9 cellular contexts compared by ENCODE assay signal in genomic region chr5:25544652-25545249, GRCh38.
A peak's percentile ranks its signal among the peaks of the same experiment; 100 is the strongest.
DNase-seq lines count a peak whose midpoint lies in the region; ATAC-seq and TF ChIP-seq lines count a peak whose summit lies in the region.
"Had no signal": no experiment of that assay in that cellular context is flagged by ENCODE, and none has a peak within 500 bp of the region (broad histone marks: within the 10 kb centered on the region; RNA-seq: fewer than 3 reads in every experiment).

No MANE protein-coding gene starts in this region.

- peak; percentile 34 for DNase-seq in G401 (ENCODE audit: low spot score)
- DNase-seq in OCI-LY7 (ENCODE audit: low spot score), result peak; percentile 20
- DNase-seq in erythroblast (lab: John Stamatoyannopoulos, UW), result peak; percentile 1 to 9
- DNase-seq in smooth muscle cell (lab: John Stamatoyannopoulos, UW; ENCODE audit: unreplicated experiment), result no peak
- DNase-seq in sciatic nerve (ENCODE audit: low spot score), result no peak
- no peak for DNase-seq in GF-D8 (lab: John Stamatoyannopoulos, UW)

- no peaks in the 10 kb centered on the region for H3K27me3 ChIP-seq in smooth muscle cell (ENCODE audit: low read depth)

- TF ChIP-seq CTCF in OCI-LY7 (conservative IDR thresholded peaks at IDR 0.05; ENCODE audit: low read length) (peak; percentile 79), smooth muscle cell (IDR thresholded peaks at IDR 0.05; ENCODE audit: borderline replicate concordance, insufficient read depth, poor library complexity, severe bottlenecking) (peak; percentile 65)

- H3F3A ChIP-seq in smooth muscle cell (ENCODE audit: low read depth), result no peaks in the 10 kb centered on the region

- in situ Hi-C loops in G401 (cut with HindIII; ENCODE audit: low sequenced_read_pairs), result no loop called here

- POLR2A ChIA-PET in OCI-LY7 (lab: Charles Lee), result no interaction called here

- H3K4me3 ChIP-seq in OCI-LY7 (ENCODE audit: low read depth, low read length, poor library complexity, severe bottlenecking) (no peak overlapping the region), smooth muscle cell (no peak overlapping the region)
- H3K4me3 ChIP-seq: thoracic aorta had no signal

- H3K36me3 ChIP-seq in OCI-LY7 (ENCODE audit: insufficient read depth, low read length) (no peaks in the 10 kb centered on the region), smooth muscle cell (ENCODE audit: low read depth) (no peaks in the 10 kb centered on the region)
- H3K36me3 ChIP-seq: thoracic aorta had no signal

- WGBS in smooth muscle cell (ENCODE audit: low lambda C conversion rate), result 28% methylated on average over 6 of the region's 6 CpGs

- H3K4me2 ChIP-seq in OCI-LY7 (ENCODE audit: low read length) (no peak overlapping the region), smooth muscle cell (peak overlapping the region; percentile 55)

- H2AFZ ChIP-seq in OCI-LY7 (ENCODE audit: low read length), result no peak overlapping the region
- H2AFZ ChIP-seq in smooth muscle cell (ENCODE audit: low read depth), result no peak overlapping the region

- H3K27ac ChIP-seq in OCI-LY7 (ENCODE audit: low read depth, low read length, poor library complexity, severe bottlenecking) (no peak overlapping the region), smooth muscle cell (ENCODE audit: low read depth) (no peak overlapping the region)
- H3K27ac ChIP-seq: thoracic aorta had no signal

- H3K4me1 ChIP-seq in OCI-LY7 (ENCODE audit: insufficient read depth, low read length, poor library complexity, severe bottlenecking) (no peaks in the 10 kb centered on the region), smooth muscle cell (ENCODE audit: low read depth) (no peaks in the 10 kb centered on the region)

- ATAC-seq in HG03066 (IDR thresholded peaks at IDR 0.05; ENCODE audit: low read depth, unreplicated experiment) (peak; percentile 60), sciatic nerve (no peak), esophagus mucosa (no peak)

- no peak overlapping the region for H3K9ac ChIP-seq in smooth muscle cell (ENCODE audit: low read depth)

- intact Hi-C loops in OCI-LY7 (cut with micrococcal nuclease; ENCODE audit: unreplicated experiment), result no loop called here
- intact Hi-C loops in sciatic nerve (cut with DNase I), result no loop called here

- CTCF ChIA-PET in OCI-LY7 (lab: Charles Lee; ENCODE audit: unreplicated experiment), result no interaction called here

- TF ChIP-seq POLR2A in erythroblast (IDR thresholded peaks at IDR 0.05; ENCODE audit: low read length), result no peak

- no peaks in the 10 kb centered on the region for H3K9me2 ChIP-seq in OCI-LY7 (ENCODE audit: insufficient read depth, low read length)

- BruUV-seq in OCI-LY7 (replicated peaks; lab: Mats Ljungman, UMichigan), result no TSS peak

- H3K9me3 ChIP-seq in OCI-LY7 (ENCODE audit: low read length) (peaks cover 3% of the 10 kb centered on the region; the same call in 1 of the 2 replicates), smooth muscle cell (replicated peaks; ENCODE audit: low read depth) (no peaks in the 10 kb centered on the region)
- H3K9me3 ChIP-seq: thoracic aorta had no signal

- H3K79me2 ChIP-seq in OCI-LY7 (ENCODE audit: insufficient read depth, low read depth, low read length), result no peaks in the 10 kb centered on the region
- H3K79me2 ChIP-seq in smooth muscle cell (ENCODE audit: low read depth), result no peaks in the 10 kb centered on the region

- no peaks in the 10 kb centered on the region for H4K20me1 ChIP-seq in OCI-LY7 (ENCODE audit: insufficient read depth, low read length)
- no peaks in the 10 kb centered on the region for H4K20me1 ChIP-seq in smooth muscle cell (ENCODE audit: low read depth)

Comparison
In these comparisons a context has a peak if more than half of its experiments do, and no peak if none do; other contexts are left out.
1. DNase-seq: peak in G401 (single experiment), OCI-LY7 (single experiment) and erythroblast (2 of 2); none in smooth muscle cell (single experiment), sciatic nerve (single experiment) and GF-D8 (single experiment).